ENCODE assay signal across 16 cellular contexts in the genomic region with DNA sequence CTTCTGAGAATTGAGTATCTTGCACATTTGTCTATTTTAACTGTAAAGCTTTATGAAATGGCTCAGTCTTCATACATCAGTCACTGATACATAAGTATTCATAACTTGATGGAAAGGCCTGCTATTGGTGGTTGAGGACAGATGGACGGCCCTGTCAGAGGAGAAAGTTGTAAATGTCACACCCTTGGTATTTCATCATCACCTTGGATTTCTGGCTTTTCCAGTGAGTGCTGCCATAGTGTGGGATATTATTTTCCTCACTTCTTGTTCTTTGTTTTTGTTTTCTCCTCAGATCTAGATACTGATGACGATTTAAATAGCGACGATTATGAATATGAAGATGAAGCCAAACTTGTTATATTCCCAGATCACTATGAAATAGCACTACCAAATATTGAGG. TPM values are rescaled to one million over a fixed set of nuclear protein-coding genes. Genes with fewer than 3 reads are reported as not detected.
DNase-seq lines count a peak whose midpoint lies in the region; ATAC-seq, FAIRE-seq and TF ChIP-seq lines count a peak whose summit lies in the region.
"Had no signal": no experiment of that assay in that cellular context is flagged by ENCODE, and none has a peak within 500 bp of the region (broad histone marks: within the 10 kb centered on the region; RNA-seq: fewer than 3 reads in every experiment).

No MANE protein-coding gene starts in this region.

- H3K27ac Mint-ChIP-seq in neural progenitor cell: no peak overlapping the region
- H3K27ac Mint-ChIP-seq in immature natural killer cell: no peak overlapping the region
- H3K27ac Mint-ChIP-seq: HFFc6 had no signal

- H3K14ac ChIP-seq in H1 (ENCODE audit: insufficient read length): no peak overlapping the region

- peaks cover 18% of the 10 kb centered on the region for H3K4me1 Mint-ChIP-seq in neural progenitor cell
- no peaks in the 10 kb centered on the region for H3K4me1 Mint-ChIP-seq in immature natural killer cell

- no peak overlapping the region for H4K91ac ChIP-seq in H1 (replicated peaks; ENCODE audit: insufficient read length, low read length)

- no peak overlapping the region for H4K8ac ChIP-seq in H1 (ENCODE audit: extremely low read depth, insufficient read depth, low read length)

- H4K20me1 ChIP-seq in BLaER1 treated with 17β-estradiol and CSF1 and Interleukin-3, amounts not matched to agents 10 nM and 100 nM: no peaks in the 10 kb centered on the region; a peak in 1 of 22 replicates
- no peaks in the 10 kb centered on the region for H4K20me1 ChIP-seq in H1 (replicated peaks in 1 of 2; ENCODE audit: control insufficient read depth in 1 of 2, insufficient read depth in 2 of 2, low read length in 2 of 2)
- H4K20me1 ChIP-seq in neural progenitor cell (ENCODE audit: low read depth): peaks cover 27% of the 10 kb centered on the region

- H2BK15ac ChIP-seq in H1 (ENCODE audit: low read length): no peak overlapping the region

- WGBS in HUES64: 98% methylated on average over 4 of the region's 4 CpGs
- WGBS in H1 (ENCODE audit: extremely low coverage in 1 of 2, insufficient coverage in 1 of 2, insufficient read length in 1 of 2, insufficient replicate concordance in 2 of 2, low coverage in 1 of 2, low lambda C conversion rate in 2 of 2, missing lambda C conversion rate in 1 of 2), 2 experiments: 84% methylated on average over 4 of the region's 4 CpGs; no CpG with 5 or more reads in 1 of the 2 experiments
- WGBS in pancreas, 2 donors: 94 to 98% methylated on average over 4 of the region's 4 CpGs

- H3K4me3 Mint-ChIP-seq in neural progenitor cell: no peak overlapping the region
- H3K4me3 Mint-ChIP-seq in immature natural killer cell: no peak overlapping the region
- H3K4me3 Mint-ChIP-seq: CD4-positive, CD25-positive, alpha-beta regulatory T cell; GM23338; HFFc6 had no signal

- H3K36me3 Mint-ChIP-seq in neural progenitor cell: peaks cover 11% of the 10 kb centered on the region
- peaks cover 0 to 6% (median 4%) of the 10 kb centered on the region in 3 donors for H3K36me3 Mint-ChIP-seq in immature natural killer cell

- no peaks in the 10 kb centered on the region for H3K23me2 ChIP-seq in H1 (ENCODE audit: low read depth, low read length)

- POLR2A ChIA-PET in H1 (lab: Charles Lee; ENCODE audit: partially characterized antibody): interaction anchor here (0.8 kb wide), 1 partner anchor 9 kb away, joined by 3 read pairs; no protein-coding TSS in a partner anchor

- peaks cover 4% of the 10 kb centered on the region for H3K27me3 Mint-ChIP-seq in neural progenitor cell (ENCODE audit: insufficient read depth, low read depth)
- no peaks in the 10 kb centered on the region for H3K27me3 Mint-ChIP-seq in immature natural killer cell (ENCODE audit: low read depth in 3 of 3)
- H3K27me3 Mint-ChIP-seq: CD4-positive, CD25-positive, alpha-beta regulatory T cell had no signal

- no peak for TF ChIP-seq EP300 in H1 (IDR thresholded peaks at IDR 0.05; ENCODE audit: borderline replicate concordance in 1 of 2, low read depth in 2 of 2, low read length in 2 of 2)

- no peak overlapping the region for H2BK5ac ChIP-seq in H1 (ENCODE audit: low read depth, low read length)

- H3K4me2 ChIP-seq in BLaER1 treated with 17β-estradiol and CSF1 and Interleukin-3, amounts not matched to agents 10 nM and 100 nM: peak overlapping the region in 6 of 11 experiments; percentile 19 to 59 (median 48); a peak in 9 of 22 replicates
- H3K4me2 ChIP-seq in H1 (ENCODE audit: insufficient read depth in 1 of 2, low read depth in 2 of 2, low read length in 2 of 2): 0 out of 4 replicates have a peak overlapping the region, but pooled peaks of 1 of the 2 experiments have one; percentile 19
- peak overlapping the region; percentile 79 for H3K4me2 ChIP-seq in neural progenitor cell
- H3K4me2 ChIP-seq: BLaER1 had no signal

- ATAC-seq in HG03045 (IDR thresholded peaks at IDR 0.05; ENCODE audit: unreplicated experiment) (no peak), pancreas (no peak)

- H3K9ac ChIP-seq in BLaER1 treated with 17β-estradiol and CSF1 and Interleukin-3, amounts not matched to agents 10 nM and 100 nM: no peak overlapping the region
- H3K9ac ChIP-seq in HUES64 (ENCODE audit: low read depth, low read length) (no peak overlapping the region), H1 (replicated peaks in 1 of 4; ENCODE audit: extremely low read depth in 1 of 4, low read depth in 3 of 4, low read length in 3 of 4) (no peak overlapping the region), neural progenitor cell (no peak overlapping the region)
- H3K9ac ChIP-seq: BLaER1 had no signal

- DNase-seq in H1 (ENCODE audit: low read depth in 1 of 2, low spot score in 2 of 2): no peak
- DNase-seq in neural progenitor cell (ENCODE audit: low spot score): no peak
- no peak for DNase-seq in activated CD4-positive, alpha-beta T cell treated with anti-CD3 and anti-CD28 coated beads for 4 hours
- no peak for DNase-seq in immature natural killer cell
- no peak for DNase-seq in pancreas
- DNase-seq: 8988T; CD4-positive, CD25-positive, alpha-beta regulatory T cell; DMS53; HCEC 1CT; HFFc6 had no signal

- H3K4ac ChIP-seq in H1 (replicated peaks; ENCODE audit: insufficient read length, low read depth, low read length): no peak overlapping the region

- H2BK20ac ChIP-seq in H1 (ENCODE audit: low read length): no peak overlapping the region

- TF ChIP-seq CTCF in H1 (IDR thresholded peaks at IDR 0.05; ENCODE audit: control extremely low read depth in 1 of 3, insufficient read depth in 1 of 3, low read depth in 1 of 3, low read length in 3 of 3): no peak
- no peak for TF ChIP-seq CTCF in neural progenitor cell (IDR thresholded peaks at IDR 0.05)
- no peak for TF ChIP-seq CTCF in pancreas (IDR thresholded peaks at IDR 0.05)

- FAIRE-seq in H1 (lab: Jason Lieb, UNC) (no peak), pancreas (lab: Jason Lieb, UNC) (no peak)
- FAIRE-seq: GM18507 had no signal

- no peaks in the 10 kb centered on the region for H3K27me3 ChIP-seq in BLaER1 treated with 17β-estradiol and CSF1 and Interleukin-3, amounts not matched to agents 10 nM and 100 nM
- no peaks in the 10 kb centered on the region for H3K27me3 ChIP-seq in HUES64 (ENCODE audit: insufficient read depth, low read length)
- no peaks in the 10 kb centered on the region for H3K27me3 ChIP-seq in H1 (replicated peaks in 1 of 4; ENCODE audit: control insufficient read depth in 3 of 4, extremely low read depth in 1 of 4, insufficient read depth in 3 of 4, low read length in 3 of 4)
- H3K27me3 ChIP-seq in neural progenitor cell: no peaks in the 10 kb centered on the region
- H3K27me3 ChIP-seq in pancreas: no peaks in the 10 kb centered on the region
- H3K27me3 ChIP-seq: BLaER1 had no signal

- peaks cover 0 to 68% (median 44%) of the 10 kb centered on the region in 11 experiments; a peak in 20 of 22 replicates for H3K36me3 ChIP-seq in BLaER1 treated with 17β-estradiol and CSF1 and Interleukin-3, amounts not matched to agents 10 nM and 100 nM
- H3K36me3 ChIP-seq in HUES64 (ENCODE audit: insufficient read depth, low read length) (peaks cover 6% of the 10 kb centered on the region; the same call in 1 of the 2 replicates), H1 (ENCODE audit: control insufficient read depth in 2 of 4, insufficient read depth in 4 of 4, low read length in 3 of 4) (no peaks in the 10 kb centered on the region; a peak in 1 of 8 replicates), neural progenitor cell (no peaks in the 10 kb centered on the region), pancreas (no peaks in the 10 kb centered on the region)

- TF ChIP-seq RAD21 in H1 (IDR thresholded peaks at IDR 0.05 in 1 of 2, conservative IDR thresholded peaks at IDR 0.05 in 1 of 2; ENCODE audit: low read depth in 2 of 2, low read length in 2 of 2): no peak

- H2AK5ac ChIP-seq in H1 (ENCODE audit: low read depth, low read length): no peak overlapping the region

- no peak for TF ChIP-seq POLR2A in H1 (IDR thresholded peaks at IDR 0.05; ENCODE audit: control extremely low read depth in 1 of 2, low read depth in 2 of 2, low read length in 2 of 2)

- no peak overlapping the region for H4K5ac ChIP-seq in H1 (ENCODE audit: insufficient read length, low read depth, low read length)

- no peak overlapping the region for H2BK120ac ChIP-seq in H1 (replicated peaks; ENCODE audit: low read depth, low read length)

- no peak overlapping the region for H3K23ac ChIP-seq in H1 (ENCODE audit: insufficient read length)

- intact Hi-C loops in pancreas (cut with DNase I): no loop called here

- no peak overlapping the region for H3K56ac ChIP-seq in H1 (replicated peaks; ENCODE audit: insufficient read length, low read depth, low read length)

- H3K79me1 ChIP-seq in H1 (ENCODE audit: low read depth, low read length): no peaks in the 10 kb centered on the region; the same call in 1 of the 2 replicates

- peak overlapping the region in 3 of 11 experiments; percentile 1 to 61 (median 29); a peak in 4 of 22 replicates for H3K27ac ChIP-seq in BLaER1 treated with 17β-estradiol and CSF1 and Interleukin-3, amounts not matched to agents 10 nM and 100 nM
- H3K27ac ChIP-seq in HUES64 (ENCODE audit: low read depth, low read length) (peak overlapping the region; percentile 64; the same call in 1 of the 2 replicates), H1 (ENCODE audit: low read depth, low read length) (no peak overlapping the region), neural progenitor cell (no peak overlapping the region), pancreas (no peak overlapping the region)
- H3K27ac ChIP-seq: BLaER1 had no signal

- H3K9me3 Mint-ChIP-seq in neural progenitor cell (no peaks in the 10 kb centered on the region), immature natural killer cell (no peaks in the 10 kb centered on the region)
- H3K9me3 Mint-ChIP-seq: GM23338, HFFc6 had no signal

- H3K79me2 ChIP-seq in H1 (ENCODE audit: control insufficient read depth in 1 of 2, insufficient read depth in 2 of 2, low read length in 2 of 2) (peaks cover 0 to 6% of the 10 kb centered on the region in 2 experiments; a peak in 1 of 4 replicates), neural progenitor cell (ENCODE audit: low read depth) (peaks cover 3% of the 10 kb centered on the region)

- H2AFZ ChIP-seq in H1 (ENCODE audit: low read length) (no peak overlapping the region), neural progenitor cell (replicated peaks) (no peak overlapping the region)
- H2AFZ ChIP-seq: GM23338 had no signal

- no peaks in the 10 kb centered on the region for H3K9me3 ChIP-seq in BLaER1 treated with 17β-estradiol and CSF1 and Interleukin-3, amounts not matched to agents 10 nM and 100 nM (replicated peaks in 1 of 11)
- no peaks in the 10 kb centered on the region for H3K9me3 ChIP-seq in HUES64 (ENCODE audit: insufficient read depth, low read depth, low read length)
- H3K9me3 ChIP-seq in H1 (ENCODE audit: insufficient read depth in 2 of 2, low read depth in 1 of 2, low read length in 1 of 2): no peaks in the 10 kb centered on the region
- H3K9me3 ChIP-seq in neural progenitor cell (ENCODE audit: low read depth): no peaks in the 10 kb centered on the region
- no peaks in the 10 kb centered on the region for H3K9me3 ChIP-seq in pancreas
- H3K9me3 ChIP-seq: BLaER1 had no signal

- H2BK12ac ChIP-seq in H1 (ENCODE audit: low read depth, low read length): no peak overlapping the region

- CTCF ChIA-PET in H1 (lab: Charles Lee; ENCODE audit: partially characterized antibody): interaction anchor here (0.5 kb wide), 1 partner anchor 23 kb away, joined by 3 read pairs; no protein-coding TSS in a partner anchor

- no peak overlapping the region for H3K4me3 ChIP-seq in BLaER1 treated with 17β-estradiol and CSF1 and Interleukin-3, amounts not matched to agents 10 nM and 100 nM
- H3K4me3 ChIP-seq in HUES64 (ENCODE audit: low read length): no peak overlapping the region
- no peak overlapping the region for H3K4me3 ChIP-seq in H1 (ENCODE audit: extremely low read depth in 1 of 4, insufficient read depth in 2 of 4, low read depth in 3 of 4, low read length in 4 of 4)
- no peak overlapping the region for H3K4me3 ChIP-seq in neural progenitor cell
- no peak overlapping the region for H3K4me3 ChIP-seq in pancreas
- H3K4me3 ChIP-seq: BLaER1 had no signal

- H3F3A ChIP-seq in neural progenitor cell (ENCODE audit: low read depth): peaks cover 27% of the 10 kb centered on the region

- H3K18ac ChIP-seq in H1 (ENCODE audit: extremely low read depth, low read length): no peak overlapping the region

- H3K4me1 ChIP-seq in BLaER1 treated with 17β-estradiol and CSF1 and Interleukin-3, amounts not matched to agents 10 nM and 100 nM: peaks cover 19 to 65% (median 45%) of the 10 kb centered on the region in 10 experiments
- H3K4me1 ChIP-seq in HUES64 (ENCODE audit: insufficient read depth, low read length) (peaks cover 26% of the 10 kb centered on the region), H1 (replicated peaks in 1 of 4; ENCODE audit: control insufficient read depth in 3 of 4, insufficient read depth in 4 of 4, low read length in 3 of 4) (peaks cover 2 to 9% (median 6%) of the 10 kb centered on the region in 4 experiments; a peak in 5 of 7 replicates), neural progenitor cell (peaks cover 19% of the 10 kb centered on the region), pancreas (no peaks in the 10 kb centered on the region)

RNA-seq across cellular contexts. Expression of a gene that starts 47.9 kb away (rescaled TPM):
- 14.8 TPM for polyA plus RNA-seq in HUES64 (2013, experiment 1 of 2)
- polyA plus RNA-seq in HUES64 (2013, experiment 2 of 2): 15.3 TPM
- total RNA-seq in H1 (2021; fragmentation: NEBNext Ultra II Directional; extraction: Animal tissue kit (Norgen Biotek cat#: 25700)): 25.9 and 28.0 TPM in 2 replicates
- polyA plus RNA-seq in H1 (2011; rRNA removed): 5.5 and 7.9 TPM in 2 replicates
- polyA plus RNA-seq in H1 (2011; cell fraction: cytosol; rRNA removed): 9.2 TPM
- polyA plus RNA-seq in H1 (2011; cell fraction: nucleus; rRNA removed): 7.5 TPM
- 12.7 to 16.1 TPM (median 14.5 TPM) in 4 replicates for polyA plus RNA-seq in H1 (2012, experiment 1 of 2)
- 2.4 TPM for polyA plus RNA-seq in H1 (2012, experiment 2 of 2)
- 9.8 TPM for polyA plus RNA-seq in H1 (2013, experiment 1 of 2)
- 9.3 TPM for polyA plus RNA-seq in H1 (2013, experiment 2 of 2)
- 25.9 and 36.3 TPM in 2 replicates for polyA minus RNA-seq in H1 (2011; rRNA and poly(A)+ RNA removed)
- polyA minus RNA-seq in H1 (2011; cell fraction: cytosol; rRNA and poly(A)+ RNA removed): 19.2 TPM
- 35.9 TPM for polyA minus RNA-seq in H1 (2011; cell fraction: nucleus; rRNA and poly(A)+ RNA removed)
- 17.7 and 18.1 TPM in 2 replicates for total RNA-seq in neural progenitor cell (ENCODE audit: low replicate concordance)
- 1 to 10 TPM; 2.3 to 3.5 (median 2.6) TPM for polyA plus RNA-seq in immature natural killer cell
- 1 to 10 TPM; 4.5 to 6.1 (median 5.1) TPM for total RNA-seq in pancreas
- polyA plus RNA-seq in pancreas: 1 to 10 TPM; 1.1 to 2.3 TPM
